ENCODE assay signal across 12 cellular contexts in the genomic region with DNA sequence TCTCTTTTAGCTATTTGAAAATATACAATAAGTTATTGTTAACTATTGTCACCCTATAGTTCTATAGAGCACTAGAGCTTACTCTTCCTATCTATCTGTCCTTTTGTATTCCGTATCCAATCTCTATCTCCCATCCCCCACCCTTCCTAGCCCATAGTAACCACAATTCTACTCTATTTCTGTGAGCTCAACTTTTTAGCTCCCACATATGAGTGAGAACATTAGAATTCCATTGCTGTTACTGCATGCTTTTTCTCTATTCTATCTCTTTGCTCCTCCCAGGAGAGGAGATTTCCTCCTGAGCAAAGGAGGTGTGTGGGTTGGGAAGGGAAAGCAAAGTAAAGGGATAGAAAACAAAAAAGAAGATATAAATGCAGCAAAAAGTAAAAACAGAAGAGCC.
A peak's percentile ranks its signal among the peaks of the same experiment; 100 is the strongest.
DNase-seq lines count a peak whose midpoint lies in the region; FAIRE-seq and TF ChIP-seq lines count a peak whose summit lies in the region.
"Had no signal": no experiment of that assay in that cellular context is flagged by ENCODE, and none has a peak within 500 bp of the region (broad histone marks: within the 10 kb centered on the region; RNA-seq: fewer than 3 reads in every experiment).

No MANE protein-coding gene starts in this region.

- DNase-seq in AG10803 (ENCODE audit: low read depth), result peak; percentile 41
- peak; percentile 16 for DNase-seq in RCC 7860 (ENCODE audit: low spot score)
- DNase-seq in nephron progenitor cell, result no peak
- DNase-seq in pons (ENCODE audit: low spot score), result no peak
- DNase-seq in GM19238 (ENCODE audit: insufficient read length, low spot score), result no peak
- DNase-seq in NOMO-1 treated with dmso at 0.1 percent for 144 hours (lab: John Stamatoyannopoulos, UW; ENCODE audit: unreplicated experiment), result no peak
- no peak for DNase-seq in NOMO-1 (lab: John Stamatoyannopoulos, UW; ENCODE audit: unreplicated experiment in 2 of 2)
- DNase-seq: NCI-H2171 treated with DMSO at 0.1 percent for 48 hours; stimulated activated CD4-positive, alpha-beta T cell treated with anti-CD3 and anti-CD28 coated beads, Interleukin-4, amount 100 ng/mL, for 4 hours had no signal

- no peak for FAIRE-seq in RCC 7860 (lab: Jason Lieb, UNC)

- H3K27me3 ChIP-seq in ectodermal cell (ENCODE audit: control insufficient read depth, insufficient read depth, low read length, poor library complexity, severe bottlenecking), result no peaks in the 10 kb centered on the region

- H3K4me1 Mint-ChIP-seq in nephron progenitor cell, result peaks cover 15% of the 10 kb centered on the region

- no peak overlapping the region for H3K4me3 Mint-ChIP-seq in nephron progenitor cell
- H3K4me3 Mint-ChIP-seq: memory B cell had no signal

- 17 to 26% methylated on average over 1 of the region's 1 CpG for WGBS in ectodermal cell, 2 experiments

- no peaks in the 10 kb centered on the region for H3K36me3 ChIP-seq in ectodermal cell (ENCODE audit: control insufficient read depth, insufficient read depth, low read length)

- H3K27me3 Mint-ChIP-seq in nephron progenitor cell (ENCODE audit: low read depth, poor library complexity), result no peaks in the 10 kb centered on the region
- H3K27me3 Mint-ChIP-seq: memory B cell had no signal

- peak overlapping the region; percentile 17 for H3K27ac Mint-ChIP-seq in nephron progenitor cell
- H3K27ac Mint-ChIP-seq: memory B cell had no signal

- H3K4me3 ChIP-seq in AG10803 (ENCODE audit: low read length) (no peak overlapping the region), ectodermal cell (ENCODE audit: insufficient read depth, low read depth, low read length) (no peak overlapping the region)

- TF ChIP-seq CTCF in AG10803 (conservative IDR thresholded peaks at IDR 0.05; ENCODE audit: low read length) (no peak), nephron progenitor cell (IDR thresholded peaks at IDR 0.05) (no peak)

- H3K4me1 ChIP-seq in ectodermal cell (ENCODE audit: control insufficient read depth, insufficient read depth, low read length), result peaks cover 8% of the 10 kb centered on the region

- no peaks in the 10 kb centered on the region for H3K9me3 ChIP-seq in ectodermal cell (ENCODE audit: control insufficient read depth, low read length)

- no peaks in the 10 kb centered on the region for H3K9me3 Mint-ChIP-seq in nephron progenitor cell
- H3K9me3 Mint-ChIP-seq: memory B cell had no signal

- H3K27ac ChIP-seq in ectodermal cell (ENCODE audit: insufficient read depth, low read depth, low read length, poor library complexity, severe bottlenecking), result peak overlapping the region; percentile 38
- H3K27ac ChIP-seq: C4-2B had no signal

- no peaks in the 10 kb centered on the region for H3K36me3 Mint-ChIP-seq in nephron progenitor cell (ENCODE audit: low read depth)
- H3K36me3 Mint-ChIP-seq: memory B cell had no signal

Comparison
In these comparisons a context has a peak if more than half of its experiments do, and no peak if none do; other contexts are left out.
1. DNase-seq: peak in AG10803 (single experiment) and RCC 7860 (single experiment); none in nephron progenitor cell (single experiment), pons (single experiment), GM19238 (single experiment), NOMO-1 treated with dmso at 0.1 percent for 144 hours (single experiment) and NOMO-1 (0 of 2).